Comparison of ENCODE assay signal across 8 cellular contexts in genomic region chr3:65732060-65732933, GRCh38.
A peak's percentile ranks its signal among the peaks of the same experiment; 100 is the strongest.
DNase-seq lines count a peak whose midpoint lies in the region; ATAC-seq, FAIRE-seq and TF ChIP-seq lines count a peak whose summit lies in the region.

No MANE protein-coding gene starts in this region.

- no peak overlapping the region for H3K9ac ChIP-seq in endothelial cell of umbilical vein (replicated peaks; ENCODE audit: extremely low read depth, insufficient read depth, low read length)

- H2AFZ ChIP-seq in endothelial cell of umbilical vein (ENCODE audit: low read depth, low read length), result no peak overlapping the region

- H3K27me3 ChIP-seq in endothelial cell of umbilical vein (ENCODE audit: control insufficient read depth in 2 of 2, insufficient read depth in 2 of 2, low read length in 2 of 2), result no peaks in the 10 kb centered on the region

- no TSS peak for BruUV-seq in endothelial cell of umbilical vein (replicated peaks; lab: Mats Ljungman, UMichigan)

- intact Hi-C loops in endothelial cell of umbilical vein (cut with micrococcal nuclease), result loop anchor here (1.0 to 5.0 kb wide), 4 partner anchors 60 to 1200 kb away; no protein-coding TSS in a partner anchor

- in situ Hi-C loops in G401 (cut with HindIII; ENCODE audit: low sequenced_read_pairs), result no loop called here

- POLR2A ChIA-PET in endothelial cell of umbilical vein (lab: Charles Lee), result no interaction called here

- FAIRE-seq in endothelial cell of umbilical vein (lab: Jason Lieb, UNC), result peak; percentile 81

- H3K36me3 ChIP-seq in endothelial cell of umbilical vein (ENCODE audit: control insufficient read depth in 2 of 2, extremely low read depth in 1 of 2, insufficient read depth in 2 of 2, low read length in 2 of 2), result no peaks in the 10 kb centered on the region

- H3K4me1 ChIP-seq in endothelial cell of umbilical vein (ENCODE audit: control insufficient read depth, extremely low read depth, insufficient read depth, low read length), result no peaks in the 10 kb centered on the region

- peak; percentile 95 for ATAC-seq in GM21737 (IDR thresholded peaks at IDR 0.05; ENCODE audit: unreplicated experiment)

- CTCF ChIA-PET in endothelial cell of umbilical vein (lab: Charles Lee), result interaction anchor here (0.6 to 2.4 kb wide), 30 partner anchors 10 to 1199 kb away, joined by 3 to 25 read pairs (median 3); no protein-coding TSS in a partner anchor

- TF ChIP-seq POLR2A in endothelial cell of umbilical vein (IDR thresholded peaks at IDR 0.05; ENCODE audit: low read depth, low read length), result no peak

- TF ChIP-seq CTCF in 22Rv1 (IDR thresholded peaks at IDR 0.05) (peak; percentile 93), endothelial cell of umbilical vein (IDR thresholded peaks at IDR 0.05; ENCODE audit: extremely low read depth in 1 of 2, insufficient read depth in 1 of 2, low read depth in 1 of 2, low read length in 2 of 2) (peak; percentile 71 to 74)

- no peaks in the 10 kb centered on the region for H3K9me1 ChIP-seq in endothelial cell of umbilical vein (replicated peaks; ENCODE audit: control insufficient read depth, extremely low read depth, insufficient read depth, low read length)

- H3K9me3 ChIP-seq in endothelial cell of umbilical vein (replicated peaks; ENCODE audit: control insufficient read depth, insufficient read depth, low read length), result no peaks in the 10 kb centered on the region

- H3K4me3 ChIP-seq in endothelial cell of umbilical vein (replicated peaks in 1 of 3; ENCODE audit: insufficient read depth in 1 of 3, low read depth in 1 of 3, low read length in 3 of 3), result no peak overlapping the region

- peak overlapping the region; percentile 40 for H3K4me2 ChIP-seq in endothelial cell of umbilical vein (ENCODE audit: insufficient read depth, low read length)

- peaks cover 5% of the 10 kb centered on the region for H4K20me1 ChIP-seq in endothelial cell of umbilical vein (replicated peaks; ENCODE audit: control insufficient read depth, extremely low read depth, insufficient read depth, low read length)

- H3K27ac ChIP-seq in 22Rv1 (no peak overlapping the region), endothelial cell of umbilical vein (ENCODE audit: insufficient read depth, low read depth, low read length) (no peak overlapping the region)

- no peaks in the 10 kb centered on the region for H3K79me2 ChIP-seq in endothelial cell of umbilical vein (ENCODE audit: control insufficient read depth, insufficient read depth, low read length)

- DNase-seq in G401 (ENCODE audit: low spot score), result peak; percentile 87
- DNase-seq in HT1080 (ENCODE audit: low read depth), result peak; percentile 82
- DNase-seq in RKO (ENCODE audit: low spot score), result peak; percentile 77
- DNase-seq in endothelial cell of umbilical vein (ENCODE audit: low read depth, low spot score), result peak; percentile 73
- peak; percentile 58 for DNase-seq in middle frontal gyrus (ENCODE audit: extremely low spot score, low spot score)
- no peak for DNase-seq in GF-D8 (lab: John Stamatoyannopoulos, UW)

- dilution Hi-C loops in endothelial cell of umbilical vein (cut with MboI; ENCODE audit: extremely low pct_ligation_motif_present, low sequenced_read_pairs), result no loop called here

TF ChIP-seq in endothelial cell of umbilical vein, 7 proteins besides CTCF, POLR2A, EP300 and RAD21:
- TF ChIP-seq POLR2AphosphoS5 (IDR thresholded peaks at IDR 0.05; ENCODE audit: insufficient read depth, low read depth, low read length) (no peak), MAX (IDR thresholded peaks at IDR 0.05; ENCODE audit: insufficient read depth, insufficient read length) (no peak), FOS (IDR thresholded peaks at IDR 0.05; ENCODE audit: borderline replicate concordance, insufficient read depth, low read length) (no peak), MYC (IDR thresholded peaks at IDR 0.05; ENCODE audit: low read depth, low read length) (no peak), EZH2 (IDR thresholded peaks at IDR 0.05; ENCODE audit: borderline replicate concordance, low read depth, low read length, severe bottlenecking) (no peak), JUN (IDR thresholded peaks at IDR 0.05; ENCODE audit: borderline replicate concordance, insufficient read depth, insufficient read length, low read depth) (no peak), GATA2 (IDR thresholded peaks at IDR 0.05; ENCODE audit: insufficient read depth, insufficient read length, low read depth, low read length) (no peak)
TF ChIP-seq in endothelial cell of umbilical vein: peak in this region for 0.
